In genomic region chr10:43839973-43840372, GRCh38 we compare ENCODE assay signal across 23 cellular contexts.
DNase-seq lines count a peak whose midpoint lies in the region; ATAC-seq, FAIRE-seq and TF ChIP-seq lines count a peak whose summit lies in the region.
"Had no signal": no experiment of that assay in that cellular context is flagged by ENCODE, and none has a peak within 500 bp of the region (broad histone marks: within the 10 kb centered on the region; RNA-seq: fewer than 3 reads in every experiment).

No MANE protein-coding gene starts in this region.

- no peak overlapping the region for H3K9ac ChIP-seq in HepG2 (ENCODE audit: insufficient read depth, low read depth, low read length)
- no peak overlapping the region for H3K9ac ChIP-seq in mesenchymal stem cell (ENCODE audit: low read length)
- H3K9ac ChIP-seq: BLaER1 had no signal

- no peak for TF ChIP-seq RAD21 in HepG2 (CRISPR knock-in tag; IDR thresholded peaks at IDR 0.05)

- H3K4me1 ChIP-seq in right lobe of liver: no peaks in the 10 kb centered on the region
- H3K4me1 ChIP-seq in HepG2 (ENCODE audit: insufficient read depth, low read length): no peaks in the 10 kb centered on the region
- peaks cover 4% of the 10 kb centered on the region for H3K4me1 ChIP-seq in mesenchymal stem cell (ENCODE audit: control insufficient read depth, insufficient read depth, low read depth, low read length)
- H3K4me1 ChIP-seq: BLaER1, Caco-2 had no signal

- no peak for TF ChIP-seq EP300 in HepG2 (IDR thresholded peaks at IDR 0.05; ENCODE audit: low read depth in 2 of 2, low read length in 2 of 2)
- no peak for TF ChIP-seq EP300 in HepG2 (CRISPR knock-in tag; IDR thresholded peaks at IDR 0.05; ENCODE audit: borderline replicate concordance)

- H2BK15ac ChIP-seq in mesenchymal stem cell (ENCODE audit: low read depth, poor library complexity, severe bottlenecking): no peak overlapping the region

- DNase-seq in right lobe of liver: no peak
- no peak for DNase-seq in HepG2 (ENCODE audit: low spot score)
- peak; percentile 22 for DNase-seq in ecto neural progenitor cell (ENCODE audit: low spot score)
- no peak for DNase-seq in mesenchymal stem cell
- no peak for DNase-seq in COLO668 (lab: John Stamatoyannopoulos, UW; ENCODE audit: unreplicated experiment)
- DNase-seq: 8988T; ACHN; BE2C; C1 segment of cervical spinal cord; Caco-2; Calu3; CD4-positive, alpha-beta memory T cell; CD4-positive, CD25-positive, alpha-beta regulatory T cell; CD8-positive, alpha-beta memory T cell; DMS79 treated with DMSO at 0.1 percent for 48 hours; GF-D8 had no signal

- peak; percentile 25 to 66 (median 30) for ATAC-seq in right lobe of liver
- ATAC-seq in HepG2: no peak
- ATAC-seq in HG02973 (IDR thresholded peaks at IDR 0.05; ENCODE audit: unreplicated experiment): no peak

- no peaks in the 10 kb centered on the region for H3K27me3 ChIP-seq in right lobe of liver
- peaks cover 0 to 10% of the 10 kb centered on the region in 2 experiments; a peak in 2 of 5 replicates for H3K27me3 ChIP-seq in HepG2 (ENCODE audit: control insufficient read depth in 1 of 2, insufficient read depth in 2 of 2, low read length in 2 of 2)
- peaks cover 4 to 19% of the 10 kb centered on the region in 2 experiments for H3K27me3 ChIP-seq in mesenchymal stem cell (ENCODE audit: control insufficient read depth in 1 of 2, insufficient read depth in 1 of 2, low read length in 2 of 2)
- H3K27me3 ChIP-seq: BE2C, BLaER1 had no signal

- H3K9me3 ChIP-seq in right lobe of liver: no peaks in the 10 kb centered on the region
- H3K9me3 ChIP-seq in HepG2 (ENCODE audit: low read length): no peaks in the 10 kb centered on the region
- no peaks in the 10 kb centered on the region for H3K9me3 ChIP-seq in mesenchymal stem cell (ENCODE audit: control insufficient read depth, low read length)
- H3K9me3 ChIP-seq: BE2C, Caco-2 had no signal

- CTCF ChIA-PET in HepG2 (lab: Yijun Ruan, JAX; ENCODE audit: low intra/inter-chr PET ratio, low total read pairs): no interaction called here

- in situ Hi-C loops in HepG2 (cut with HindIII; ENCODE audit: extremely low pct_ligation_motif_present, low pct_unique_long_range_greater_than_20kb): no loop called here

- H2AFZ ChIP-seq in HepG2 (ENCODE audit: low read length) (no peak overlapping the region), mesenchymal stem cell (ENCODE audit: low read depth, low read length) (no peak overlapping the region)

- no peaks in the 10 kb centered on the region for H3K79me2 ChIP-seq in HepG2 (ENCODE audit: insufficient read depth, low read length)

- H4K8ac ChIP-seq in mesenchymal stem cell (ENCODE audit: low read length): peak overlapping the region; percentile 60

- no peak overlapping the region for H3K23ac ChIP-seq in mesenchymal stem cell (ENCODE audit: low read length in 2 of 2)

- peak overlapping the region in 1 of 2 experiments; percentile 47 for H3K4ac ChIP-seq in mesenchymal stem cell (ENCODE audit: low read depth in 1 of 2, low read length in 2 of 2)

- 17% methylated on average over 2 of the region's 3 CpGs for WGBS in right lobe of liver (ENCODE audit: insufficient coverage, low coverage, low lambda C conversion rate, missing lambda C conversion rate)
- 0% methylated on average over 2 of the region's 3 CpGs for WGBS in HepG2 (ENCODE audit: low lambda C conversion rate)
- 69% methylated on average over 3 of the region's 3 CpGs for WGBS in mesenchymal stem cell

- TF ChIP-seq POLR2A in right lobe of liver (IDR thresholded peaks at IDR 0.05) (no peak), HepG2 (IDR thresholded peaks at IDR 0.05; ENCODE audit: insufficient read depth in 1 of 2, low read depth in 2 of 2, low read length in 2 of 2) (no peak)

- H3K18ac ChIP-seq in mesenchymal stem cell (ENCODE audit: low read depth in 1 of 2, low read length in 2 of 2): peak overlapping the region in 1 of 2 experiments; percentile 49

- H3K4me3 ChIP-seq in right lobe of liver: no peak overlapping the region
- no peak overlapping the region for H3K4me3 ChIP-seq in HepG2 (replicated peaks in 1 of 3; ENCODE audit: insufficient read depth in 1 of 3, low read depth in 2 of 3, low read length in 3 of 3)
- H3K4me3 ChIP-seq in mesenchymal stem cell (ENCODE audit: insufficient read depth in 1 of 2, low read depth in 1 of 2, low read length in 2 of 2): no peak overlapping the region
- H3K4me3 ChIP-seq: BLaER1 had no signal

- H4K91ac ChIP-seq in mesenchymal stem cell (ENCODE audit: low read length): peak overlapping the region; percentile 47

- H3K27ac ChIP-seq in right lobe of liver (no peak overlapping the region), HepG2 (ENCODE audit: extremely low read length, insufficient read depth, low read length) (no peak overlapping the region), mesenchymal stem cell (ENCODE audit: low read length, poor library complexity, severe bottlenecking) (no peak overlapping the region)
- H3K27ac ChIP-seq: BLaER1 had no signal

- no peak overlapping the region for H2BK120ac ChIP-seq in mesenchymal stem cell (ENCODE audit: low read depth, low read length)

- H4K20me1 ChIP-seq in HepG2 (ENCODE audit: insufficient read depth, low read length): no peaks in the 10 kb centered on the region
- H4K20me1 ChIP-seq: BLaER1 had no signal

- H2AK5ac ChIP-seq in mesenchymal stem cell (ENCODE audit: low read length, severe bottlenecking): no peak overlapping the region

- no peak overlapping the region for H2BK5ac ChIP-seq in mesenchymal stem cell (ENCODE audit: low read depth, low read length, poor library complexity, severe bottlenecking)

- intact Hi-C loops in right lobe of liver (cut with DNase I) (no loop called here), HepG2 (cut with micrococcal nuclease; ENCODE audit: unreplicated experiment) (no loop called here)

- H3K79me1 ChIP-seq in mesenchymal stem cell (replicated peaks; ENCODE audit: low read length, poor library complexity, severe bottlenecking): no peaks in the 10 kb centered on the region

- no peak for TF ChIP-seq CTCF in right lobe of liver (IDR thresholded peaks at IDR 0.05)
- no peak for TF ChIP-seq CTCF in HepG2 (CRISPR knock-in tag; IDR thresholded peaks at IDR 0.05)

- H3K4me2 ChIP-seq in HepG2 (ENCODE audit: low read depth, low read length): no peak overlapping the region
- no peak overlapping the region for H3K4me2 ChIP-seq in mesenchymal stem cell (ENCODE audit: low read length, poor library complexity, severe bottlenecking)
- H3K4me2 ChIP-seq: BLaER1 had no signal

- H2BK12ac ChIP-seq in mesenchymal stem cell (ENCODE audit: low read length in 2 of 2): peak overlapping the region; percentile 17 to 35

- no peak for FAIRE-seq in HepG2 (lab: Jason Lieb, UNC)
- FAIRE-seq: A204.1, D721Med, G401.6, GM12891, GM19239 had no signal

- POLR2A ChIA-PET in HepG2 (lab: Yijun Ruan, JAX): no interaction called here

- no TSS peak for BruUV-seq in HepG2 (replicated peaks; lab: Mats Ljungman, UMichigan)

- no peak overlapping the region for H3K14ac ChIP-seq in mesenchymal stem cell (ENCODE audit: low read length in 2 of 2)

- H3K36me3 ChIP-seq in right lobe of liver (no peaks in the 10 kb centered on the region), HepG2 (replicated peaks in 1 of 2; ENCODE audit: control insufficient read depth in 1 of 2, insufficient read depth in 2 of 2, low read length in 2 of 2) (no peaks in the 10 kb centered on the region), mesenchymal stem cell (ENCODE audit: control insufficient read depth in 1 of 2, insufficient read depth in 2 of 2, low read depth in 1 of 2, low read length in 2 of 2) (no peaks in the 10 kb centered on the region)
- H3K36me3 ChIP-seq: BE2C, BLaER1 had no signal

TF ChIP-seq in HepG2, 621 proteins besides CTCF, POLR2A, EP300 and RAD21:
- no peak for TF ChIP-seq EZH2 (conservative IDR thresholded peaks at IDR 0.05; ENCODE audit: low read depth, low read length)
- no peak for TF ChIP-seq MTF2 (CRISPR knock-in tag; IDR thresholded peaks at IDR 0.05; ENCODE audit: borderline replicate concordance)
- no peak for TF ChIP-seq ZMYM2 (CRISPR knock-in tag; IDR thresholded peaks at IDR 0.05)
TF ChIP-seq in HepG2: peak in this region for 0.

Comparison
In these comparisons a context has a peak if more than half of its experiments do, and no peak if none do; other contexts are left out.
1. ATAC-seq: peak in right lobe of liver (4 of 4); none in HepG2 (single experiment) and HG02973 (single experiment).